Comparison of ENCODE assay signal across 1 cellular context in genomic region chr11:66330931-66331330, GRCh38.
A peak's percentile ranks its signal among the peaks of the same experiment; 100 is the strongest.
TF ChIP-seq lines count a peak whose summit lies in the region.

No MANE protein-coding gene starts in this region.

TF ChIP-seq in HepG2, 621 proteins besides CTCF, POLR2A, EP300 and RAD21:
- no peak for TF ChIP-seq ZFAT (CRISPR knock-in tag; conservative IDR thresholded peaks at IDR 0.05)
- 0 out of 2 replicates have a peak, but pooled peaks have one; percentile 22 for TF ChIP-seq RBFOX2 (IDR thresholded peaks at IDR 0.05; ENCODE audit: low read depth, low read length)
- TF ChIP-seq RBM39 (IDR thresholded peaks at IDR 0.05; ENCODE audit: low read depth, low read length, poor library complexity, severe bottlenecking) = no peak
